ENCODE assay signal across 6 cellular contexts in the genomic region with DNA sequence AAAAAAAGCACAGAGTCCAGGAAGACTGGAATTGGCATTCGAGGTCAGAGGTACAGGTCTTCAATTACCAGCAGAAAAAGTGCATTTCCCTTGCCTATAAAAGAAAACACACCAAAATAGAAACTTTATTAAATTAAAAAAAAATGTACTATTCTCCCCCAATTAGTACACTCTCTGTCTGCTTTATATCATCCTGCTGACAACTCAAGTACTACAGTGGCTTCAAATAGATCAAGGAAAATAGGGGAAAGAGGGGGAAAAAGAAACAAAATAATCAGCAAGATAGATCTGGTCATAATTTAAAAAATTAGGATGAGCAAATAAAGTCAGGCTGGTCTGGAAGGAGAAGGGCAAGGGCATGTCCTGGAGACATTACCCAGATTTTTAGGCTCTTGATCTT.
"Had no signal": no experiment of that assay in that cellular context is flagged by ENCODE, and none has a peak within 500 bp of the region (broad histone marks: within the 10 kb centered on the region; RNA-seq: fewer than 3 reads in every experiment).

No MANE protein-coding gene starts in this region.

- DNase-seq: H9, HCEC 1CT, IMR-90, KG1 had no signal

- ATAC-seq: GM23338, K562 had no signal

- H3K4me3 ChIP-seq: GM23338, K562 had no signal
